ENCODE assay signal across 10 cellular contexts in the genomic region with DNA sequence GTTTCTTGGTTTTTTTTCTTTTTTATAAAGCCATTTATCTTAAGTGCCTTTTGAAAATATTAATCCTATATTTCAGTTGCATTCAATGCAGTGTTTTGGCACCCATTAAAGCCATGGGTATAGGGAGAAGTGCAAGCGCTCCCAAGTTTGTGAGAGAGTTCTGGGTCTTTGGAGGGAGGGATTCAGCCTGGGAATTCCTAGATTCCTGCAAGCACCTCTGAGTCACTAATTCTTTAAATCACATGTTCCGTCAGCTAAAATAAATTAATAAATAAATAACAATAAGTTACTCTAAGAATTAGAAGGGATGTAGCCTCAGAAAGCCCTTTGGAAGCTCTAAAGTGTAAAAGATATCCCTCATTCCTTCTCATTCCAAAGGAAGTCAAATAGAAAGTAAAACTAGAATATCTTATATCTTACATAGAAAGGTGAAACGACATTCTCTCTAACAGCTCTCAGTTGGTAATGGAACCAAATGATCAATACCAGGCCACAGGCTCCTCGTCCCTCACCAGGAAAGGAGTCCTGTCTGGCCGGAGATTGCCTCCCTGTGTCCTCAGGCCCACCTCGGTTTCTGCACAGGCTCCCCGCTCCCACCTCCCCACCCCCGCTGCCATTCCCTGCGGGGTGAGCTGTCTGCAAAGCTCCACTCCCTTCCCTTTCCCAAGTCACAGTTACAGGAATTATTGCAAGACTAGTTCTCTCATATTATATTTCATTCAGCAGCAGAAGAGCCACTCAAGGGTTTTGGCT.
A peak's percentile ranks its signal among the peaks of the same experiment; 100 is the strongest.
DNase-seq lines count a peak whose midpoint lies in the region; ATAC-seq, FAIRE-seq and TF ChIP-seq lines count a peak whose summit lies in the region.
"Had no signal": no experiment of that assay in that cellular context is flagged by ENCODE, and none has a peak within 500 bp of the region (broad histone marks: within the 10 kb centered on the region; RNA-seq: fewer than 3 reads in every experiment).

No MANE protein-coding gene starts in this region.

- peak overlapping the region; percentile 96 for H3K27ac ChIP-seq in astrocyte (ENCODE audit: low read depth, low read length)
- peak overlapping the region; percentile 48 for H3K27ac ChIP-seq in right cardiac atrium (ENCODE audit: low read length)

- intact Hi-C loops in right cardiac atrium (cut with DNase I): no loop called here

- no peaks in the 10 kb centered on the region for H4K20me1 ChIP-seq in astrocyte (ENCODE audit: insufficient read depth, low read length)

- no peak for FAIRE-seq in astrocyte (lab: Jason Lieb, UNC)

- H3K4me3 ChIP-seq in astrocyte (ENCODE audit: insufficient read depth, low read depth, low read length) (peak overlapping the region; percentile 48), right cardiac atrium (ENCODE audit: low read length) (peak overlapping the region; percentile 40), retinal pigment epithelial cell (ENCODE audit: low read length) (peak overlapping the region; percentile 45)

- H3K27me3 Mint-ChIP-seq in astrocyte (ENCODE audit: low read depth, unreplicated experiment): no peaks in the 10 kb centered on the region

- H3K4me3 Mint-ChIP-seq in astrocyte (ENCODE audit: unreplicated experiment): peak overlapping the region; percentile 72
- H3K4me3 Mint-ChIP-seq: memory B cell had no signal

- peaks cover 29% of the 10 kb centered on the region for H3K4me1 ChIP-seq in astrocyte (ENCODE audit: insufficient read depth, low read length)
- H3K4me1 ChIP-seq in right cardiac atrium (ENCODE audit: control insufficient read depth, insufficient read depth, low read length): no peaks in the 10 kb centered on the region

- peak overlapping the region; percentile 79 for H3K9ac ChIP-seq in astrocyte (ENCODE audit: low read length)

- H2AFZ ChIP-seq in astrocyte (ENCODE audit: low read depth, low read length): peak overlapping the region; percentile 54

- no peaks in the 10 kb centered on the region for H3K27me3 ChIP-seq in astrocyte (ENCODE audit: insufficient read depth, low read length)
- H3K27me3 ChIP-seq in right cardiac atrium (ENCODE audit: control insufficient read depth, insufficient read depth): no peaks in the 10 kb centered on the region

- H3K79me2 ChIP-seq in astrocyte (ENCODE audit: insufficient read depth, low read length): no peaks in the 10 kb centered on the region

- 23% methylated on average over 9 of the region's 9 CpGs for WGBS in right cardiac atrium

- peak overlapping the region; percentile 82 for H3K4me2 ChIP-seq in astrocyte (ENCODE audit: low read length)

- no peaks in the 10 kb centered on the region for H3K36me3 ChIP-seq in astrocyte (ENCODE audit: insufficient read depth, low read length)

- no peaks in the 10 kb centered on the region for H3K36me3 Mint-ChIP-seq in astrocyte (ENCODE audit: low read depth, unreplicated experiment)
- H3K36me3 Mint-ChIP-seq: memory B cell had no signal

- H3K27ac Mint-ChIP-seq in astrocyte (ENCODE audit: unreplicated experiment): peak overlapping the region; percentile 95
- H3K27ac Mint-ChIP-seq: memory B cell had no signal

- peaks cover 41% of the 10 kb centered on the region for H3K4me1 Mint-ChIP-seq in astrocyte (ENCODE audit: low read depth, unreplicated experiment)
- H3K4me1 Mint-ChIP-seq: memory B cell had no signal

- DNase-seq in EL (peak; percentile 35), astrocyte (ENCODE audit: low read depth) (peak; percentile 50), right cardiac atrium (peak; percentile 55 to 78 (median 77)), retinal pigment epithelial cell (ENCODE audit: low read depth) (peak; percentile 36), NOMO-1 treated with dmso at 0.1 percent for 144 hours (lab: John Stamatoyannopoulos, UW; ENCODE audit: unreplicated experiment) (no peak), NCI-H187 (lab: John Stamatoyannopoulos, UW) (no peak), T-helper 9 cell (no peak)
- DNase-seq: NCI-H2171 treated with DMSO at 0.1 percent for 48 hours had no signal

- peaks cover 2% of the 10 kb centered on the region for H3K9me3 Mint-ChIP-seq in astrocyte (ENCODE audit: unreplicated experiment)

- no peak for TF ChIP-seq CTCF in astrocyte (IDR thresholded peaks at IDR 0.05; ENCODE audit: insufficient read depth, low read depth, low read length)
- no peak for TF ChIP-seq CTCF in retinal pigment epithelial cell (conservative IDR thresholded peaks at IDR 0.05; ENCODE audit: low read depth, low read length)

- no peaks in the 10 kb centered on the region for H3K9me3 ChIP-seq in astrocyte (ENCODE audit: insufficient read depth, low read depth, low read length)
- H3K9me3 ChIP-seq in right cardiac atrium (ENCODE audit: control insufficient read depth, low read length): no peaks in the 10 kb centered on the region

- ATAC-seq in right cardiac atrium (peak; percentile 82 to 85), HG02884 (IDR thresholded peaks at IDR 0.05; ENCODE audit: unreplicated experiment) (no peak)

Comparison
In these comparisons a context has a peak if more than half of its experiments do, and no peak if none do; other contexts are left out.
1. DNase-seq: peak in EL (single experiment), astrocyte (single experiment), right cardiac atrium (3 of 3) and retinal pigment epithelial cell (single experiment); none in NOMO-1 treated with dmso at 0.1 percent for 144 hours (single experiment), NCI-H187 (0 of 2) and T-helper 9 cell (single experiment).
2. Peak in every context shown above with its lines, with median percentiles within 50 percentile points of each other: H3K4me3 ChIP-seq.